ENCODE assay signal across 28 cellular contexts in genomic region chr5:149916317-149917072, GRCh38. TPM values are rescaled to one million over a fixed set of nuclear protein-coding genes. Genes with fewer than 3 reads are reported as not detected.
A peak's percentile ranks its signal among the peaks of the same experiment; 100 is the strongest.
DNase-seq lines count a peak whose midpoint lies in the region; ATAC-seq, FAIRE-seq and TF ChIP-seq lines count a peak whose summit lies in the region.
"Had no signal": no experiment of that assay in that cellular context is flagged by ENCODE, and none has a peak within 500 bp of the region (broad histone marks: within the 10 kb centered on the region; RNA-seq: fewer than 3 reads in every experiment).

No MANE protein-coding gene starts in this region.

- TF ChIP-seq POLR2A in K562 (conservative IDR thresholded peaks at IDR 0.05), result no peak
- no peak for TF ChIP-seq POLR2A in body of pancreas (IDR thresholded peaks at IDR 0.05)

- FAIRE-seq in K562 (lab: Jason Lieb, UNC), result no peak
- FAIRE-seq in RCC 7860 (lab: Jason Lieb, UNC), result no peak
- FAIRE-seq: colon, kidney had no signal

- POLR2A ChIA-PET in K562 (lab: Yijun Ruan, JAX), result interaction anchor here (0.6 to 0.8 kb wide), 4 partner anchors 15 to 364 kb away, joined by 3 read pairs; no protein-coding TSS in a partner anchor

- peak; percentile 23 for DNase-seq in OCI-M1 (lab: John Stamatoyannopoulos, UW)
- no peak for DNase-seq in K562 (ENCODE audit: extremely low read depth in 1 of 4, low spot score in 3 of 4)
- DNase-seq in mesothelial cell of epicardium (ENCODE audit: low spot score in 2 of 2, unreplicated experiment in 2 of 2), result no peak
- no peak for DNase-seq in smooth muscle cell (lab: John Stamatoyannopoulos, UW; ENCODE audit: unreplicated experiment)
- DNase-seq in RCC 7860 (ENCODE audit: low spot score), result no peak
- no peak for DNase-seq in body of pancreas
- DNase-seq: activated CD4-positive, alpha-beta T cell treated with anti-CD3 and anti-CD28 coated beads for 4 hours; activated naive CD4-positive, alpha-beta T cell treated with anti-CD3 and anti-CD28 coated beads, Interleukin-2, amount 50 U/mL, for 16 hours; activated T-cell treated with anti-CD3 and anti-CD28 coated beads, Interleukin-2, amount 50 U/mL, for 48 hours; anterior cingulate cortex; CD4-positive, alpha-beta T cell; effector memory CD8-positive, alpha-beta T cell; GDM1; H7; kidney; MM.1S; naive thymus-derived CD8-positive, alpha-beta T cell; NCI-H1694; NCI-H774; posterior cingulate gyrus; SJCRH30; stimulated activated CD4-positive, alpha-beta T cell treated with anti-CD3 and anti-CD28 coated beads, Interleukin-1b, Interleukin-23, amount 100 ng/mL, for 48 hours had no signal

- no peaks in the 10 kb centered on the region for H3K9me3 Mint-ChIP-seq in mesothelial cell of epicardium
- H3K9me3 Mint-ChIP-seq: CD4-positive, alpha-beta T cell; effector memory CD8-positive, alpha-beta T cell; naive thymus-derived CD8-positive, alpha-beta T cell; stimulated activated memory B cell treated with anti-CD40 and anti-IgM and Interleukin-4, amounts not matched to agents 10 μg/mL and 1 μg/mL and 100 μg/mL, for 72 hours had no signal

- H3K4me1 Mint-ChIP-seq in mesothelial cell of epicardium, result peaks cover 33% of the 10 kb centered on the region
- H3K4me1 Mint-ChIP-seq: naive thymus-derived CD8-positive, alpha-beta T cell had no signal

- no peak overlapping the region for H3K9ac ChIP-seq in K562 (ENCODE audit: insufficient read depth in 1 of 2, low read depth in 2 of 2, low read length in 2 of 2)
- no peak overlapping the region for H3K9ac ChIP-seq in smooth muscle cell (ENCODE audit: low read depth)

- BruUV-seq in K562 (replicated peaks; lab: Mats Ljungman, UMichigan), result no TSS peak

- H4K20me1 ChIP-seq in K562 (replicated peaks; ENCODE audit: control insufficient read depth, insufficient read depth, low read length), result no peaks in the 10 kb centered on the region
- no peaks in the 10 kb centered on the region for H4K20me1 ChIP-seq in smooth muscle cell (ENCODE audit: low read depth)

- peak overlapping the region; percentile 55 for H3K27ac Mint-ChIP-seq in mesothelial cell of epicardium
- H3K27ac Mint-ChIP-seq: CD4-positive, alpha-beta T cell; effector memory CD8-positive, alpha-beta T cell; IgD-negative memory B cell; naive thymus-derived CD8-positive, alpha-beta T cell; stimulated activated memory B cell treated with anti-CD40 and anti-IgM and Interleukin-4, amounts not matched to agents 10 μg/mL and 1 μg/mL and 100 μg/mL, for 72 hours had no signal

- no peak for TF ChIP-seq EP300 in K562 (IDR thresholded peaks at IDR 0.05; ENCODE audit: low read length)

- H3K4me3 ChIP-seq in K562, result no peak overlapping the region
- H3K4me3 ChIP-seq in smooth muscle cell, result no peak overlapping the region
- H3K4me3 ChIP-seq in body of pancreas, result no peak overlapping the region
- H3K4me3 ChIP-seq: SJCRH30 had no signal

- H3K27me3 ChIP-seq in K562 (ENCODE audit: control insufficient read depth in 2 of 2, insufficient read depth in 2 of 2, low read length in 2 of 2) (no peaks in the 10 kb centered on the region), smooth muscle cell (ENCODE audit: low read depth) (no peaks in the 10 kb centered on the region), body of pancreas (no peaks in the 10 kb centered on the region)

- TF ChIP-seq CTCF in K562 (IDR thresholded peaks at IDR 0.05 in 2 of 3, conservative IDR thresholded peaks at IDR 0.05 in 1 of 3; ENCODE audit: insufficient read depth in 2 of 3, low read depth in 1 of 3, low read length in 3 of 3), result no peak
- TF ChIP-seq CTCF in mesothelial cell of epicardium (IDR thresholded peaks at IDR 0.05; ENCODE audit: unreplicated experiment), result no peak
- no peak for TF ChIP-seq CTCF in smooth muscle cell (IDR thresholded peaks at IDR 0.05; ENCODE audit: borderline replicate concordance, insufficient read depth, poor library complexity, severe bottlenecking)
- TF ChIP-seq CTCF in body of pancreas (IDR thresholded peaks at IDR 0.05), result no peak

- H3K79me2 ChIP-seq in K562 (ENCODE audit: control insufficient read depth, insufficient read depth, low read length), result no peaks in the 10 kb centered on the region
- no peaks in the 10 kb centered on the region for H3K79me2 ChIP-seq in smooth muscle cell (ENCODE audit: low read depth)

- H3K36me3 ChIP-seq in K562 (ENCODE audit: control insufficient read depth, insufficient read depth, low read length) (no peaks in the 10 kb centered on the region), smooth muscle cell (ENCODE audit: low read depth) (no peaks in the 10 kb centered on the region), body of pancreas (replicated peaks in 1 of 2; ENCODE audit: insufficient read depth in 1 of 2, low read depth in 2 of 2) (no peaks in the 10 kb centered on the region)
- H3K36me3 ChIP-seq: SJCRH30 had no signal

- H3K4me1 ChIP-seq in K562 (replicated peaks in 1 of 2; ENCODE audit: control insufficient read depth in 2 of 2, insufficient read depth in 2 of 2, low read length in 2 of 2) (peaks cover 3 to 31% of the 10 kb centered on the region in 2 experiments; a peak in 4 of 5 replicates), smooth muscle cell (ENCODE audit: low read depth) (peaks cover 16% of the 10 kb centered on the region), body of pancreas (no peaks in the 10 kb centered on the region)
- H3K4me1 ChIP-seq: SJCRH30 had no signal

- H2AFZ ChIP-seq in K562 (ENCODE audit: low read depth, low read length), result 0 out of 2 replicates have a peak overlapping the region, but pooled peaks have one; percentile 9
- no peak overlapping the region for H2AFZ ChIP-seq in smooth muscle cell (ENCODE audit: low read depth)

- TF ChIP-seq RAD21 in K562 (CRISPR knock-in tag; conservative IDR thresholded peaks at IDR 0.05 in 1 of 2, IDR thresholded peaks at IDR 0.05 in 1 of 2), result no peak

- H3K27ac ChIP-seq in K562 (ENCODE audit: extremely low read depth, low read depth, low read length) (no peak overlapping the region), smooth muscle cell (ENCODE audit: low read depth) (peak overlapping the region; percentile 76), body of pancreas (no peak overlapping the region)
- H3K27ac ChIP-seq: SJCRH30 had no signal

- no peaks in the 10 kb centered on the region for H3K27me3 Mint-ChIP-seq in mesothelial cell of epicardium (ENCODE audit: low read depth)

- H3F3A ChIP-seq in smooth muscle cell (ENCODE audit: low read depth), result peaks cover 11% of the 10 kb centered on the region

- 52% methylated on average over 8 of the region's 8 CpGs for WGBS in K562 (ENCODE audit: insufficient coverage, low coverage, missing lambda C conversion rate)
- 80% methylated on average over 8 of the region's 8 CpGs for WGBS in smooth muscle cell (ENCODE audit: low lambda C conversion rate)
- 78 to 86% methylated on average over 8 of the region's 8 CpGs for WGBS in body of pancreas, 2 donors

- H3K9me1 ChIP-seq in K562 (ENCODE audit: control insufficient read depth, insufficient read depth, low read length), result no peaks in the 10 kb centered on the region

- H3K4me3 Mint-ChIP-seq in mesothelial cell of epicardium, result no peak overlapping the region
- H3K4me3 Mint-ChIP-seq: CD4-positive, alpha-beta T cell; effector memory CD8-positive, alpha-beta T cell; IgD-negative memory B cell; naive thymus-derived CD8-positive, alpha-beta T cell; stimulated activated memory B cell treated with anti-CD40 and anti-IgM and Interleukin-4, amounts not matched to agents 10 μg/mL and 1 μg/mL and 100 μg/mL, for 72 hours had no signal

- H3K9me3 ChIP-seq in K562 (replicated peaks; ENCODE audit: control insufficient read depth, insufficient read depth, low read depth, low read length) (no peaks in the 10 kb centered on the region), smooth muscle cell (replicated peaks; ENCODE audit: low read depth) (no peaks in the 10 kb centered on the region), body of pancreas (no peaks in the 10 kb centered on the region)
- H3K9me3 ChIP-seq: SJCRH30 had no signal

- H3K4me2 ChIP-seq in K562 (ENCODE audit: insufficient read depth, low read length), result no peak overlapping the region
- H3K4me2 ChIP-seq in smooth muscle cell, result no peak overlapping the region

- CTCF ChIA-PET in K562 (lab: Yijun Ruan, JAX; ENCODE audit: low intra/inter-chr PET ratio), result no interaction called here

- ATAC-seq in K562, result no peak
- ATAC-seq in body of pancreas, result no peak
- ATAC-seq in HG02885 (IDR thresholded peaks at IDR 0.05; ENCODE audit: poor library complexity, unreplicated experiment), result no peak
- ATAC-seq: effector memory CD8-positive, alpha-beta T cell; naive thymus-derived CD8-positive, alpha-beta T cell; stimulated activated memory B cell treated with anti-CD40 and anti-IgM and Interleukin-4, amounts not matched to agents 10 μg/mL and 1 μg/mL and 100 μg/mL, for 72 hours had no signal

- in situ Hi-C loops in K562 (cut with MboI), result no loop called here

- no peaks in the 10 kb centered on the region for H3K36me3 Mint-ChIP-seq in mesothelial cell of epicardium
- H3K36me3 Mint-ChIP-seq: naive thymus-derived CD8-positive, alpha-beta T cell; stimulated activated memory B cell treated with anti-CD40 and anti-IgM and Interleukin-4, amounts not matched to agents 10 μg/mL and 1 μg/mL and 100 μg/mL, for 72 hours had no signal

- intact Hi-C loops in K562 (cut with micrococcal nuclease) (no loop called here), body of pancreas (cut with DNase I) (no loop called here)

RNA-seq across cellular contexts. Expression of gene PDE6A, which starts 28.1 kb away (rescaled TPM):
- total RNA-seq in K562 (2011; cell fraction: chromatin; rRNA removed; ENCODE audit: low replicate concordance), result not detected in 2 replicates
- not detected in 2 replicates for total RNA-seq in K562 (2011; cell fraction: nucleolus; rRNA removed)
- total RNA-seq in K562 (2011; cell fraction: nucleoplasm; rRNA removed), result 0.23 TPM in 1 of 2 replicates, not detected in the other
- total RNA-seq in K562 (2014; rRNA removed) (not detected in 2 replicates), K562 (2014; rRNA removed; fragmentation: Illumina TruSeq; extraction: Trizol) (not detected in 2 replicates), K562 (2015; rRNA removed; fragmentation: Illumina TruSeq; extraction: Trizol) (0.04 TPM in 2 replicates), K562 (2021) (not detected in 2 replicates), mesothelial cell of epicardium (0.18 to 0.38 TPM (median 0.29 TPM) in 3 replicates), smooth muscle cell (not detected in 2 replicates), body of pancreas (not detected)
- polyA plus RNA-seq in K562 (2011; rRNA removed) (not detected in 2 replicates), K562 (2014; fragmentation: Illumina TruSeq; extraction: Trizol) (0.03 TPM in 1 of 2 replicates, not detected in the other), K562 (2014; fragmentation: Nextera tagmentation; extraction: Ambion mirVana) (under 1 TPM in 1 of 2 experiments, not detected in 1; 0.01 TPM), K562 (2014; rRNA removed) (0.01 TPM in 1 of 2 replicates, not detected in the other), smooth muscle cell (0.05 TPM in 1 of 2 replicates, not detected in the other)
- polyA plus RNA-seq in K562 (2011; cell fraction: cytosol; rRNA removed), result 0.03 TPM in 1 of 2 replicates, not detected in the other
- not detected in 2 replicates for polyA plus RNA-seq in K562 (2011; cell fraction: nucleus; rRNA removed)
- 0.04 and 0.05 TPM in 2 replicates for polyA plus RNA-seq in K562 (2012)
- polyA minus RNA-seq in K562 (2011; rRNA and poly(A)+ RNA removed), result not detected in 2 replicates
- polyA minus RNA-seq in K562 (2011; cell fraction: cytosol; rRNA and poly(A)+ RNA removed), result not detected in 2 replicates
- not detected in 2 replicates for polyA minus RNA-seq in K562 (2011; cell fraction: nucleus; rRNA and poly(A)+ RNA removed)
- total RNA-seq: CD4-positive, alpha-beta T cell; H7; naive thymus-derived CD8-positive, alpha-beta T cell; T-helper 1 cell treated with Interleukin-12 subunit alpha and Interleukin-12 subunit beta and Interleukin-4 antibody, amounts not matched to agents 30 ng/mL and 1 ng/mL, for 36 hours; temporal lobe had no signal
- polyA plus RNA-seq: naive thymus-derived CD8-positive, alpha-beta T cell had no signal

RNA-seq across cellular contexts. Expression of gene SLC26A2, which starts 44.1 kb away (rescaled TPM):
- total RNA-seq in K562 (2011; cell fraction: chromatin; rRNA removed; ENCODE audit: low replicate concordance), result 6.6 and 7.6 TPM in 2 replicates
- total RNA-seq in K562 (2011; cell fraction: nucleolus; rRNA removed), result 4.6 and 5.3 TPM in 2 replicates
- total RNA-seq in K562 (2011; cell fraction: nucleoplasm; rRNA removed), result 6.6 and 9.2 TPM in 2 replicates
- 3.1 and 3.6 TPM in 2 replicates for total RNA-seq in K562 (2014; rRNA removed)
- total RNA-seq in K562 (2014; rRNA removed; fragmentation: Illumina TruSeq; extraction: Trizol), result 4.3 and 5.6 TPM in 2 replicates
- total RNA-seq in K562 (2015; rRNA removed; fragmentation: Illumina TruSeq; extraction: Trizol), result 5.8 and 6.3 TPM in 2 replicates
- total RNA-seq in K562 (2021), result 4.1 and 4.9 TPM in 2 replicates
- 4.7 and 4.9 TPM in 2 replicates for polyA plus RNA-seq in K562 (2011; rRNA removed)
- polyA plus RNA-seq in K562 (2011; cell fraction: cytosol; rRNA removed), result 1.2 and 3.2 TPM in 2 replicates
- 1.7 and 3.6 TPM in 2 replicates for polyA plus RNA-seq in K562 (2011; cell fraction: nucleus; rRNA removed)
- 2.9 and 4.4 TPM in 2 replicates for polyA plus RNA-seq in K562 (2012)
- 3.3 and 3.5 TPM in 2 replicates for polyA plus RNA-seq in K562 (2014; fragmentation: Illumina TruSeq; extraction: Trizol)
- polyA plus RNA-seq in K562 (2014; fragmentation: Nextera tagmentation; extraction: Ambion mirVana), result 1 to 10 TPM; 1.1 to 2.0 TPM
- polyA plus RNA-seq in K562 (2014; rRNA removed), result 2.6 TPM in 2 replicates
- 13.8 and 13.9 TPM in 2 replicates for polyA minus RNA-seq in K562 (2011; rRNA and poly(A)+ RNA removed)
- 4.2 and 6.2 TPM in 2 replicates for polyA minus RNA-seq in K562 (2011; cell fraction: cytosol; rRNA and poly(A)+ RNA removed)
- 1.9 and 4.0 TPM in 2 replicates for polyA minus RNA-seq in K562 (2011; cell fraction: nucleus; rRNA and poly(A)+ RNA removed)
- 15.4 to 16.5 TPM (median 15.9 TPM) in 3 replicates for total RNA-seq in mesothelial cell of epicardium
- 16.0 and 17.6 TPM in 2 replicates for total RNA-seq in smooth muscle cell
- 5.1 and 5.2 TPM in 2 replicates for polyA plus RNA-seq in smooth muscle cell
- total RNA-seq in body of pancreas, result 1 to 10 TPM; 2.3 to 6.5 TPM
